ENCODE assay signal across 9 cellular contexts in the genomic region with DNA sequence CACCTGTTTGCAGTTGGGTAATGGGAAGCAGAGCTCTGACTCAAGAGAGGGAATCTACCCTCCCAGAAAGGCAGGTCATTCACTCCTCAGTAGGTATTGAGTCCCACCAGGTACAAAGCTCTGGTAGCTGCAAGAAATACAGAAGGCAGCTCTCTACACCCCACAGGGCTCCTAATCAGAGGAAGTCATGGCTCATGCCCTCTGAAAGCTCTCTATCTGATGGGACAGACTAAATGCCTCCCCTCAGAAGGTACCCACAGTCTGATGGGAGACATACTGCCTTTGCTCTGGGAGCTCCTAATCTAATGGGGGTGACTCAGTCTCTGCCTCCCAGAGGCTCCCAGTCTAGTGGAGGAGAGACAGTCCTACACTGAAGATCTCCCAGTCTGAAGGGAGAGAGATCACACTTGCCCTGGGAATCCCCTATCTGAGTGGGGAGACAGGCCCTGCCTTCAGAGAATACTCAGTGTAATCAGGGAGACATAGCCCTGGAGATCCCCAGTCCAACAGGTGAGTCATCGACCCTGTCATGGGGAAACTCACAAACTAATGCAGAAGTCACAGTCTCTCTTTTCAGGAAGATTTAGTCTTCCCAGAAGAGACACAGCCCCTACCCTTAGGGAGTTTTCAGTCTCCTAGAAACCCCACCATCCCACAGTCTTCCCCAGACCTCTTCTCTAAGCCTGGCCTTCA. TPM values are rescaled to one million over a fixed set of nuclear protein-coding genes. Genes with fewer than 3 reads are reported as not detected.
DNase-seq lines count a peak whose midpoint lies in the region; ATAC-seq, FAIRE-seq and TF ChIP-seq lines count a peak whose summit lies in the region.
"Had no signal": no experiment of that assay in that cellular context is flagged by ENCODE, and none has a peak within 500 bp of the region (broad histone marks: within the 10 kb centered on the region; RNA-seq: fewer than 3 reads in every experiment).

No MANE protein-coding gene starts in this region.

- no peak overlapping the region for H4K91ac ChIP-seq in neuronal stem cell (ENCODE audit: low read depth, low read length, poor library complexity)

- no peak overlapping the region for H3K4me3 ChIP-seq in bronchial epithelial cell (ENCODE audit: low read depth, low read length)
- H3K4me3 ChIP-seq in neuronal stem cell (ENCODE audit: low read length in 2 of 2): no peak overlapping the region

- H3K36me3 Mint-ChIP-seq in nephron progenitor cell (ENCODE audit: low read depth): no peaks in the 10 kb centered on the region

- DNase-seq in AG20443 (ENCODE audit: low spot score): peak; percentile 55
- peak; percentile 93 for DNase-seq in bronchial epithelial cell (ENCODE audit: low read depth)
- DNase-seq in left lobe of liver (ENCODE audit: low spot score): no peak
- no peak for DNase-seq in RPMI8226
- no peak for DNase-seq in neuronal stem cell (ENCODE audit: low spot score)
- no peak for DNase-seq in nephron progenitor cell

- H3K14ac ChIP-seq in neuronal stem cell (ENCODE audit: low read length): no peak overlapping the region

- TF ChIP-seq CTCF in bronchial epithelial cell (IDR thresholded peaks at IDR 0.05; ENCODE audit: insufficient read depth, low read length, severe bottlenecking) (no peak), nephron progenitor cell (IDR thresholded peaks at IDR 0.05) (no peak)

- no peak overlapping the region for H3K23ac ChIP-seq in neuronal stem cell (ENCODE audit: low read depth, low read length, poor library complexity)

- peak; percentile 68 for ATAC-seq in GM19372 (IDR thresholded peaks at IDR 0.05; ENCODE audit: low read depth, unreplicated experiment)
- ATAC-seq in HG03342 (IDR thresholded peaks at IDR 0.05; ENCODE audit: unreplicated experiment): peak; percentile 88
- no peak for ATAC-seq in left lobe of liver

- no CpG with 5 or more reads among the region's 1 CpG for WGBS in neuronal stem cell (ENCODE audit: extremely low coverage in 2 of 2, insufficient read length in 2 of 2, insufficient replicate concordance in 1 of 2), 2 donors

- peaks cover 3% of the 10 kb centered on the region for H3K27me3 Mint-ChIP-seq in nephron progenitor cell (ENCODE audit: low read depth, poor library complexity)

- H3K9ac ChIP-seq in neuronal stem cell (ENCODE audit: low read depth, low read length, poor library complexity): no peak overlapping the region

- no peak overlapping the region for H3K27ac Mint-ChIP-seq in nephron progenitor cell

- H4K8ac ChIP-seq in neuronal stem cell (ENCODE audit: low read depth, low read length): no peak overlapping the region

- H2BK15ac ChIP-seq in neuronal stem cell (ENCODE audit: low read length): no peak overlapping the region

- peaks cover 2% of the 10 kb centered on the region for H3K79me1 ChIP-seq in neuronal stem cell (ENCODE audit: low read depth, low read length)

- FAIRE-seq in bronchial epithelial cell (lab: Jason Lieb, UNC): peak; percentile 18

- H3K18ac ChIP-seq in neuronal stem cell (ENCODE audit: low read length): no peak overlapping the region

- H3K4me1 Mint-ChIP-seq in nephron progenitor cell: no peaks in the 10 kb centered on the region
- H3K4me1 Mint-ChIP-seq: neural crest cell had no signal

- H2AFZ ChIP-seq in neuronal stem cell (ENCODE audit: low read length): no peak overlapping the region

- no peak overlapping the region for H2BK12ac ChIP-seq in neuronal stem cell (ENCODE audit: low read length)

- H3K27me3 ChIP-seq in bronchial epithelial cell (ENCODE audit: control insufficient read depth, insufficient read depth, low read length) (no peaks in the 10 kb centered on the region), neuronal stem cell (ENCODE audit: control insufficient read depth in 3 of 3, insufficient read depth in 3 of 3, low read depth in 1 of 3, low read length in 3 of 3) (no peaks in the 10 kb centered on the region)

- no peaks in the 10 kb centered on the region for H3K9me3 Mint-ChIP-seq in nephron progenitor cell
- H3K9me3 Mint-ChIP-seq: neural crest cell had no signal

- H3K9me3 ChIP-seq in neuronal stem cell (replicated peaks in 1 of 2; ENCODE audit: control insufficient read depth in 2 of 2, insufficient read depth in 1 of 2, low read depth in 1 of 2, low read length in 2 of 2): no peaks in the 10 kb centered on the region

- no peak overlapping the region for H2BK120ac ChIP-seq in neuronal stem cell (ENCODE audit: low read depth, low read length)

- H3K36me3 ChIP-seq in bronchial epithelial cell (ENCODE audit: control insufficient read depth, insufficient read depth, low read length) (no peaks in the 10 kb centered on the region), neuronal stem cell (replicated peaks in 1 of 2; ENCODE audit: control insufficient read depth in 2 of 2, insufficient read depth in 2 of 2, low read length in 2 of 2) (peaks cover 0 to 5% of the 10 kb centered on the region in 2 donors)

- no peak overlapping the region for H2BK5ac ChIP-seq in neuronal stem cell (ENCODE audit: low read length)

- H3K4me2 ChIP-seq in neuronal stem cell (ENCODE audit: insufficient read depth, low read length, poor library complexity, severe bottlenecking): no peak overlapping the region

- no peak overlapping the region for H3K4me3 Mint-ChIP-seq in nephron progenitor cell
- H3K4me3 Mint-ChIP-seq: neural crest cell had no signal

- H3K4me1 ChIP-seq in neuronal stem cell (ENCODE audit: control insufficient read depth in 2 of 2, insufficient read depth in 1 of 2, low read depth in 1 of 2, low read length in 2 of 2): no peaks in the 10 kb centered on the region

- H3K4ac ChIP-seq in neuronal stem cell (ENCODE audit: low read length): no peak overlapping the region

- H2AK5ac ChIP-seq in neuronal stem cell (ENCODE audit: low read depth, low read length): no peak overlapping the region

- no peak overlapping the region for H3K27ac ChIP-seq in neuronal stem cell (replicated peaks; ENCODE audit: low read length)

RNA-seq across cellular contexts. Expression of a gene that starts 23.7 kb away (rescaled TPM):
- total RNA-seq in bronchial epithelial cell: not detected in 2 replicates
- total RNA-seq in left lobe of liver: 0.13 TPM
- 4.6 TPM for polyA plus RNA-seq in neuronal stem cell (2013, experiment 1 of 2)
- 4.4 TPM for polyA plus RNA-seq in neuronal stem cell (2013, experiment 2 of 2)

RNA-seq across cellular contexts. Expression of a gene that starts 45.0 kb away (rescaled TPM):
- total RNA-seq in bronchial epithelial cell (1,162 and 3,106 TPM in 2 replicates), left lobe of liver (7.8 TPM)
- 0.15 TPM for polyA plus RNA-seq in neuronal stem cell (2013, experiment 1 of 2)
- polyA plus RNA-seq in neuronal stem cell (2013, experiment 2 of 2): 0.11 TPM
- total RNA-seq: neural crest cell had no signal

Comparison
In these comparisons a context has a peak if more than half of its experiments do, and no peak if none do; other contexts are left out.
1. DNase-seq: peak in AG20443 (single experiment) and bronchial epithelial cell (single experiment); none in left lobe of liver (single experiment), RPMI8226 (single experiment), neuronal stem cell (single experiment) and nephron progenitor cell (single experiment).
2. RNA of a gene that starts 45.0 kb away (total RNA-seq): 1,162 to 3,106 TPM in bronchial epithelial cell; 7.8 TPM in left lobe of liver (single experiment); every median in the first group is over 100 times any median in the second.